Comparison of ENCODE assay signal across 8 cellular contexts in the genomic region with DNA sequence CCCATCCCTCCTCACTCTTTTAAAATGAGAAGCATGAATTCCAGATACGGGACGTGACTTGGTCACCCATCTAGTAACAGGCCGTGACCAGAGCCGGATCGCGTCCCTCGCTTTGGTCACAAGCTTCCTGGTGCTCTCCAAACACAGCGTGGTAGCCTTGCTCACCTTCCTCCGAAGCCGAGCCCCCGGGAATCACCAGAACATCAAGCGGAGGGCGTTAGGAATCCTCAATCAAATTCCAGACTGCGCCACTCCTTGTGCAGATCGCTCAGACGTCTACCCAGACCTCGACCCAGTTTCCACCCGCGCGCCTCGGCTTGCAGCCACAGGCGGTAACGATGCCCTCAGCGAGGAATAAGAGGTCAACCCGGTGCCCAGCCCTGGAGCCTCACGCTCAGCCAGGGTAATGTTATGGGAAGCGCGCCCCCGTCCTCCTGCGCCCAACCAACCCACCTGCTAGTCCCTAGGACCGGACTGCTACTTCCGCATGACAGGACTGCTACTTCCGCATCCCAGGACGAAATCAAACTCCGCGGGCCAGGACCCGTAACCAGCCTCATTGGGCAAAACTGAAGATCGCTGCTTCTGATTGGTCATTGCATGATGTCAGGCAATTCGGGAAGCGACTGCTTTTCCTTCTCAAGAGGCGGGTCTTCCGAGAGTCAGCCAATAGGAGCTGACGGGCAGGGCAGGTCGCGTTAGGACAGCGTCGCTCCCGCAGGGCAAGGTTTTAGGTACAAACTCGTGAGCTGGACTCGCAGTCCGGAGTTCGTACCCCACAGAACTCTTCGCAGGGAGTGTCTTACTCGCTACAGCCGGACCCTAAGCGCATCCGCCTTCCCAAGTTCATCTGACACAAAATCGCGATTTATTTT. TPM values are rescaled to one million over a fixed set of nuclear protein-coding genes. Genes with fewer than 3 reads are reported as not detected.
DNase-seq lines count a peak whose midpoint lies in the region; ATAC-seq and TF ChIP-seq lines count a peak whose summit lies in the region.

A gene (minus strand): TSS at position 501 of the 875 bp plus-strand sequence. CDS start 1,212 bp downstream, outside the sequence.

- TF ChIP-seq EP300 in upper lobe of left lung (IDR thresholded peaks at IDR 0.05) = no peak

- H3K27ac Mint-ChIP-seq in T-cell = peak within 1 kb of the TSS; percentile 34 to 86

- H3K9ac ChIP-seq in adipocyte (ENCODE audit: low read length) = peak within 1 kb of the TSS; percentile 86

- H3K27ac ChIP-seq in heart left ventricle = peak within 1 kb of the TSS in 6 of 12 donors; percentile 25 to 65 (median 54)
- peak within 1 kb of the TSS in 3 of 4 donors; percentile 50 to 70 (median 59) for H3K27ac ChIP-seq in upper lobe of left lung

- H3K27me3 ChIP-seq in adipocyte (replicated peaks; ENCODE audit: control insufficient read depth, insufficient read depth, low read length) = no peaks in the 10 kb centered on the region
- no peaks in the 10 kb centered on the region for H3K27me3 ChIP-seq in heart left ventricle
- no peaks in the 10 kb centered on the region for H3K27me3 ChIP-seq in upper lobe of left lung

- POLR2A ChIA-PET in T-cell (lab: Charles Lee) = interaction anchor here (0.6 to 9.1 kb wide), 11 partner anchors 10 to 793 kb away, joined by 3 to 99 read pairs (median 4); a partner anchor contains a TSS

- H3K27me3 Mint-ChIP-seq in T-cell = no peaks in the 10 kb centered on the region

- peaks cover 39 to 47% (median 40%) of the 10 kb centered on the region in 3 donors for H3K4me1 Mint-ChIP-seq in T-cell

- H3K4me3 Mint-ChIP-seq in T-cell = peak within 1 kb of the TSS; percentile 92 to 97 (median 95)

- intact Hi-C loops in heart left ventricle (cut with DNase I) = loop anchor here in 8 of 10 donors (1.0 to 10.0 kb wide), 4 partner anchors 37 to 65 kb away; a partner anchor contains a TSS

- DNase-seq in GM13977 (ENCODE audit: low spot score) (peak; percentile 92), NCI-H146 (lab: John Stamatoyannopoulos, UW) (peak; percentile 98), T-cell (peak; percentile 79 to 96 (median 92)), adipocyte (ENCODE audit: low read depth) (peak; percentile 99), heart left ventricle (peak; percentile 94 to 97 (median 97)), pons (ENCODE audit: low spot score) (peak; percentile 99), upper lobe of left lung (peak; percentile 87 to 99)

- no peak for TF ChIP-seq CTCF in GM13977 (IDR thresholded peaks at IDR 0.05; ENCODE audit: extremely low read depth, insufficient read depth, missing control alignments)
- TF ChIP-seq CTCF in heart left ventricle (IDR thresholded peaks at IDR 0.05) = no peak
- TF ChIP-seq CTCF in upper lobe of left lung (IDR thresholded peaks at IDR 0.05) = no peak

- H3K4me1 ChIP-seq in adipocyte (ENCODE audit: control insufficient read depth, insufficient read depth, low read length) (peaks cover under 1% of the 10 kb centered on the region), heart left ventricle (peaks cover 0 to 19% (median 13%) of the 10 kb centered on the region in 12 donors), upper lobe of left lung (peaks cover 12 to 23% (median 18%) of the 10 kb centered on the region in 4 donors)

- CTCF ChIA-PET in T-cell (lab: Charles Lee) = interaction anchor here (0.9 to 2.0 kb wide), 12 partner anchors 10 to 752 kb away, joined by 3 to 10 read pairs (median 5); a partner anchor contains a TSS

- no peaks in the 10 kb centered on the region for H3K36me3 Mint-ChIP-seq in T-cell

- TF ChIP-seq POLR2A in heart left ventricle (IDR thresholded peaks at IDR 0.05) (peak in 1 of 2 donors; percentile 46), upper lobe of left lung (IDR thresholded peaks at IDR 0.05) (peak in 2 of 4 donors; percentile 41 to 63)

- H3K9me3 ChIP-seq in adipocyte (ENCODE audit: control insufficient read depth, low read length) = no peaks in the 10 kb centered on the region
- no peaks in the 10 kb centered on the region for H3K9me3 ChIP-seq in heart left ventricle
- no peaks in the 10 kb centered on the region for H3K9me3 ChIP-seq in upper lobe of left lung

- WGBS in heart left ventricle, 4 donors = 0 to 1% (median 0%) methylated on average over 27 to 59 of the region's 59 CpGs
- 0 to 1% methylated on average over 44 to 55 of the region's 59 CpGs for WGBS in upper lobe of left lung, 2 donors

- H3K36me3 ChIP-seq in adipocyte (ENCODE audit: control insufficient read depth, insufficient read depth, low read length, severe bottlenecking) (peaks cover 6% of the 10 kb centered on the region), heart left ventricle (peaks cover 0 to 9% (median 0%) of the 10 kb centered on the region in 9 donors), upper lobe of left lung (no peaks in the 10 kb centered on the region)

- ATAC-seq in HG02870 (IDR thresholded peaks at IDR 0.05; ENCODE audit: unreplicated experiment) (peak; percentile 94), T-cell (replicated peaks in 1 of 4) (peak; percentile 88 to 97 (median 95)), heart left ventricle (peak; percentile 98 to 100 (median 99)), upper lobe of left lung (ENCODE audit: low FRiP score in 2 of 2) (peak; percentile 97 to 98)

- in situ Hi-C loops in GM13977 (cut with MboI; ENCODE audit: low pct_unique_long_range_greater_than_20kb, low sequenced_read_pairs, unreplicated experiment) = no loop called here

- no peaks in the 10 kb centered on the region for H3K9me3 Mint-ChIP-seq in T-cell

- H3K4me3 ChIP-seq in adipocyte (ENCODE audit: low read length) = peak within 1 kb of the TSS; percentile 97
- H3K4me3 ChIP-seq in heart left ventricle = peak within 1 kb of the TSS; percentile 42 to 82 (median 67)
- peak within 1 kb of the TSS; percentile 74 to 91 (median 80) for H3K4me3 ChIP-seq in upper lobe of left lung

RNA-seq across cellular contexts. Expression of the gene that starts here (rescaled TPM):
- total RNA-seq in T-cell = 1 to 10 TPM; 1.2 to 1.8 (median 1.3) TPM
- total RNA-seq in heart left ventricle = 1 to 10 TPM in 1 of 9 donors, under 1 TPM in 3, not detected in 5; 0.15 to 1.0 (median 0.34) TPM
- under 1 TPM in 1 of 2 donors, not detected in 1; 0.21 TPM for polyA plus RNA-seq in heart left ventricle
- total RNA-seq in upper lobe of left lung = 1 to 10 TPM in 5 of 6 donors, not detected in 1; 1.0 to 9.4 (median 1.3) TPM
